ENCODE assay signal across 1 cellular context in the genomic region with DNA sequence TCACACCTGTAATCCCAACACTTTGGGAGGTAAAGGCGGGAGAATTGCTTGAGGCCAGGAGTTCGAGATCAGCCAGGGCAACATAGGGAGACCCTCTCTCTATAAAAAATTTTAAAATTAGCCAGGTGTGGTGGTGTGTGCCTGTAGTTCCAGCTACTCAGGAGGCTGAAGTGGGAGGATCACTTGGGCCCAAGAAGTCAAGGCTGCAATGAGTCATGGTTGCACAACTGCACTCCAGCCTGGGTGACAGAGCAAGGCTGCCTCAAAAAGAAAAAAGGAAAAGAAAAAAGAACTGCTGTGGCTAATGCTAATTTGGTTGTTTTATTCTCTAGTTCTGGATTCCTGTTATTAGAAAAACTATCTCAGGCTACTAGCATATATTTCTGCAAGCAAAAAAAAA.
TF ChIP-seq lines count a peak whose summit lies in the region.

No MANE protein-coding gene starts in this region.

TF ChIP-seq in HepG2, 621 proteins besides CTCF, POLR2A, EP300 and RAD21:
- TF ChIP-seq, protein P1, sequence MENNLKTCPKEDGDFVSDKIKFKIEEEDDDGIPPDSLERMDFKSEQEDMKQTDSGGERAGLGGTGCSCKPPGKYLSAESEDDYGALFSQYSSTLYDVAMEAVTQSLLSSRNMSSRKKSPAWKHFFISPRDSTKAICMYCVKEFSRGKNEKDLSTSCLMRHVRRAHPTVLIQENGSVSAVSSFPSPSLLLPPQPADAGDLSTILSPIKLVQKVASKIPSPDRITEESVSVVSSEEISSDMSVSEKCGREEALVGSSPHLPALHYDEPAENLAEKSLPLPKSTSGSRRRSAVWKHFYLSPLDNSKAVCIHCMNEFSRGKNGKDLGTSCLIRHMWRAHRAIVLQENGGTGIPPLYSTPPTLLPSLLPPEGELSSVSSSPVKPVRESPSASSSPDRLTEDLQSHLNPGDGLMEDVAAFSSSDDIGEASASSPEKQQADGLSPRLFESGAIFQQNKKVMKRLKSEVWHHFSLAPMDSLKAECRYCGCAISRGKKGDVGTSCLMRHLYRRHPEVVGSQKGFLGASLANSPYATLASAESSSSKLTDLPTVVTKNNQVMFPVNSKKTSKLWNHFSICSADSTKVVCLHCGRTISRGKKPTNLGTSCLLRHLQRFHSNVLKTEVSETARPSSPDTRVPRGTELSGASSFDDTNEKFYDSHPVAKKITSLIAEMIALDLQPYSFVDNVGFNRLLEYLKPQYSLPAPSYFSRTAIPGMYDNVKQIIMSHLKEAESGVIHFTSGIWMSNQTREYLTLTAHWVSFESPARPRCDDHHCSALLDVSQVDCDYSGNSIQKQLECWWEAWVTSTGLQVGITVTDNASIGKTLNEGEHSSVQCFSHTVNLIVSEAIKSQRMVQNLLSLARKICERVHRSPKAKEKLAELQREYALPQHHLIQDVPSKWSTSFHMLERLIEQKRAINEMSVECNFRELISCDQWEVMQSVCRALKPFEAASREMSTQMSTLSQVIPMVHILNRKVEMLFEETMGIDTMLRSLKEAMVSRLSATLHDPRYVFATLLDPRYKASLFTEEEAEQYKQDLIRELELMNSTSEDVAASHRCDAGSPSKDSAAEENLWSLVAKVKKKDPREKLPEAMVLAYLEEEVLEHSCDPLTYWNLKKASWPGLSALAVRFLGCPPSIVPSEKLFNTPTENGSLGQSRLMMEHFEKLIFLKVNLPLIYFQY (CRISPR knock-in tag; IDR thresholded peaks at IDR 0.05; ENCODE audit: borderline replicate concordance), result no peak
- peak; percentile 43; the same call in 1 of the 2 replicates for TF ChIP-seq CEBPB (IDR thresholded peaks at IDR 0.05; ENCODE audit: borderline replicate concordance, low read depth, low read length)
- TF ChIP-seq ZNF724P (CRISPR knock-in tag; IDR thresholded peaks at IDR 0.05; ENCODE audit: borderline replicate concordance), result no peak
- TF ChIP-seq ZNF629 (CRISPR knock-in tag; conservative IDR thresholded peaks at IDR 0.05), result no peak
- no peak for TF ChIP-seq ZNF75D (CRISPR knock-in tag; IDR thresholded peaks at IDR 0.05; ENCODE audit: borderline replicate concordance)
- TF ChIP-seq, protein P2, sequence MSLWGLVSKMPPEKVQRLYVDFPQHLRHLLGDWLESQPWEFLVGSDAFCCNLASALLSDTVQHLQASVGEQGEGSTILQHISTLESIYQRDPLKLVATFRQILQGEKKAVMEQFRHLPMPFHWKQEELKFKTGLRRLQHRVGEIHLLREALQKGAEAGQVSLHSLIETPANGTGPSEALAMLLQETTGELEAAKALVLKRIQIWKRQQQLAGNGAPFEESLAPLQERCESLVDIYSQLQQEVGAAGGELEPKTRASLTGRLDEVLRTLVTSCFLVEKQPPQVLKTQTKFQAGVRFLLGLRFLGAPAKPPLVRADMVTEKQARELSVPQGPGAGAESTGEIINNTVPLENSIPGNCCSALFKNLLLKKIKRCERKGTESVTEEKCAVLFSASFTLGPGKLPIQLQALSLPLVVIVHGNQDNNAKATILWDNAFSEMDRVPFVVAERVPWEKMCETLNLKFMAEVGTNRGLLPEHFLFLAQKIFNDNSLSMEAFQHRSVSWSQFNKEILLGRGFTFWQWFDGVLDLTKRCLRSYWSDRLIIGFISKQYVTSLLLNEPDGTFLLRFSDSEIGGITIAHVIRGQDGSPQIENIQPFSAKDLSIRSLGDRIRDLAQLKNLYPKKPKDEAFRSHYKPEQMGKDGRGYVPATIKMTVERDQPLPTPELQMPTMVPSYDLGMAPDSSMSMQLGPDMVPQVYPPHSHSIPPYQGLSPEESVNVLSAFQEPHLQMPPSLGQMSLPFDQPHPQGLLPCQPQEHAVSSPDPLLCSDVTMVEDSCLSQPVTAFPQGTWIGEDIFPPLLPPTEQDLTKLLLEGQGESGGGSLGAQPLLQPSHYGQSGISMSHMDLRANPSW (CRISPR knock-in tag; IDR thresholded peaks at IDR 0.05; ENCODE audit: borderline replicate concordance), result no peak
- peak; percentile 85 for TF ChIP-seq FOSL2 (CRISPR knock-in tag; IDR thresholded peaks at IDR 0.05)
- TF ChIP-seq FOSL1 (CRISPR knock-in tag; IDR thresholded peaks at IDR 0.05; ENCODE audit: borderline replicate concordance), result peak; percentile 50; the same call in 1 of the 2 replicates
- TF ChIP-seq ZNF770 (CRISPR knock-in tag; IDR thresholded peaks at IDR 0.05), result peak; percentile 60
- peak; percentile 55; the same call in 1 of the 2 replicates for TF ChIP-seq ZNF460 (CRISPR knock-in tag; IDR thresholded peaks at IDR 0.05; ENCODE audit: borderline replicate concordance)
- TF ChIP-seq, protein P3, sequence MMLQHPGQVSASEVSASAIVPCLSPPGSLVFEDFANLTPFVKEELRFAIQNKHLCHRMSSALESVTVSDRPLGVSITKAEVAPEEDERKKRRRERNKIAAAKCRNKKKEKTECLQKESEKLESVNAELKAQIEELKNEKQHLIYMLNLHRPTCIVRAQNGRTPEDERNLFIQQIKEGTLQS (CRISPR knock-in tag; IDR thresholded peaks at IDR 0.05), result peak; percentile 67
- no peak for TF ChIP-seq ZNF160 (CRISPR knock-in tag; IDR thresholded peaks at IDR 0.05)
- TF ChIP-seq PLRG1 (conservative IDR thresholded peaks at IDR 0.05), result no peak
- peak; percentile 47; the same call in 1 of the 2 replicates for TF ChIP-seq JUND (CRISPR knock-in tag; IDR thresholded peaks at IDR 0.05)
- 0 out of 2 replicates have a peak, but pooled peaks have one; percentile 37 for TF ChIP-seq CEBPG (CRISPR knock-in tag; IDR thresholded peaks at IDR 0.05)
- TF ChIP-seq PCBP2 (optimal IDR thresholded peaks at IDR 0.05; ENCODE audit: low read depth, low read length, poor library complexity, severe bottlenecking), result no peak
